Comparison of ENCODE assay signal across 15 cellular contexts in the genomic region with DNA sequence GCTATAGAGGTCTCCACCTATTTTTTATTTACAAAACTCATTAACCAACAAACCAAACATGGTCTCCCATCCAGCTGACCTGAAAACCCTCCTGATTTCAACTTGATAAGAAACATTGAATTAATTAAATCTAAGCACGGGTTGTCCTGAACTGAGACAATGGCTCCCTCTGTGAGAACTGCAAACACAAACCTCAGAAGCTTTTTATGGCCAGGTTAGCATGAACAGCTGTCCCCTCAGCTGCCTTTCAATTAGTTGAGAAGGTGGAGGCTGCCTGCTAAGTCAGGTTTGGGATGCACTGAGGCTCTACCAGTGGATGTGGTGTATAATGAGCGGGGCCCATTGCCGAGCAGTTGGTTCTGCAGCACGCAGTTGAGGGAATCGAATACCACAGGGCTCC.
DNase-seq lines count a peak whose midpoint lies in the region; ATAC-seq, FAIRE-seq and TF ChIP-seq lines count a peak whose summit lies in the region.
"Had no signal": no experiment of that assay in that cellular context is flagged by ENCODE, and none has a peak within 500 bp of the region (broad histone marks: within the 10 kb centered on the region; RNA-seq: fewer than 3 reads in every experiment).

No MANE protein-coding gene starts in this region.

- H2BK15ac ChIP-seq in H1 (ENCODE audit: low read length): no peak overlapping the region

- H3K9me3 ChIP-seq in H1 (ENCODE audit: insufficient read depth in 2 of 2, low read depth in 1 of 2, low read length in 1 of 2): no peaks in the 10 kb centered on the region
- H3K9me3 ChIP-seq: BE2C, HAP-1 had no signal

- H3K36me3 Mint-ChIP-seq in activated CD4-positive, alpha-beta T cell treated with anti-CD3 and anti-CD28 coated beads, Interleukin-2, amount 10 ng/mL, durations not matched to agents 7 days and 5 days (ENCODE audit: low read depth): no peaks in the 10 kb centered on the region
- H3K36me3 Mint-ChIP-seq: CD4-positive, alpha-beta memory T cell had no signal

- H3K23me2 ChIP-seq in H1 (ENCODE audit: low read depth, low read length): no peaks in the 10 kb centered on the region

- no peak overlapping the region for H2BK120ac ChIP-seq in H1 (replicated peaks; ENCODE audit: low read depth, low read length)

- no peak overlapping the region for H3K4me3 Mint-ChIP-seq in activated CD4-positive, alpha-beta T cell treated with anti-CD3 and anti-CD28 coated beads, Interleukin-2, amount 10 ng/mL, durations not matched to agents 7 days and 5 days
- H3K4me3 Mint-ChIP-seq: CD4-positive, alpha-beta memory T cell had no signal

- no peak for ATAC-seq in GM18873 (IDR thresholded peaks at IDR 0.05; ENCODE audit: low FRiP score, unreplicated experiment)

- no peak overlapping the region for H2BK5ac ChIP-seq in H1 (ENCODE audit: low read depth, low read length)

- no peak for TF ChIP-seq EP300 in H1 (IDR thresholded peaks at IDR 0.05; ENCODE audit: borderline replicate concordance in 1 of 2, low read depth in 2 of 2, low read length in 2 of 2)

- H2AK5ac ChIP-seq in H1 (ENCODE audit: low read depth, low read length): no peak overlapping the region

- H3K27me3 ChIP-seq in H1 (replicated peaks in 1 of 4; ENCODE audit: control insufficient read depth in 3 of 4, extremely low read depth in 1 of 4, insufficient read depth in 3 of 4, low read length in 3 of 4): no peaks in the 10 kb centered on the region
- H3K27me3 ChIP-seq: BE2C had no signal

- no peaks in the 10 kb centered on the region for H3K4me1 Mint-ChIP-seq in activated CD4-positive, alpha-beta T cell treated with anti-CD3 and anti-CD28 coated beads, Interleukin-2, amount 10 ng/mL, durations not matched to agents 7 days and 5 days
- H3K4me1 Mint-ChIP-seq: CD4-positive, alpha-beta memory T cell had no signal

- no peak overlapping the region for H3K18ac ChIP-seq in H1 (ENCODE audit: extremely low read depth, low read length)

- H3K4me1 ChIP-seq in H1 (replicated peaks in 1 of 4; ENCODE audit: control insufficient read depth in 3 of 4, insufficient read depth in 4 of 4, low read length in 3 of 4): peaks cover 0 to 18% (median 10%) of the 10 kb centered on the region in 4 experiments; a peak in 5 of 7 replicates
- H3K4me1 ChIP-seq: BE2C, HAP-1 had no signal

- H3K9ac ChIP-seq in H1 (replicated peaks in 1 of 4; ENCODE audit: extremely low read depth in 1 of 4, low read depth in 3 of 4, low read length in 3 of 4): no peak overlapping the region

- H3K27ac Mint-ChIP-seq in activated CD4-positive, alpha-beta T cell treated with anti-CD3 and anti-CD28 coated beads, Interleukin-2, amount 10 ng/mL, durations not matched to agents 7 days and 5 days: no peak overlapping the region
- H3K27ac Mint-ChIP-seq: CD4-positive, alpha-beta memory T cell had no signal

- no peak overlapping the region for H4K91ac ChIP-seq in H1 (replicated peaks; ENCODE audit: insufficient read length, low read length)

- no peak overlapping the region for H2BK20ac ChIP-seq in H1 (ENCODE audit: low read length)

- no peak overlapping the region for H3K23ac ChIP-seq in H1 (ENCODE audit: insufficient read length)

- TF ChIP-seq POLR2A in H1 (IDR thresholded peaks at IDR 0.05; ENCODE audit: control extremely low read depth in 1 of 2, low read depth in 2 of 2, low read length in 2 of 2): no peak

- no peaks in the 10 kb centered on the region for H3K9me3 Mint-ChIP-seq in activated CD4-positive, alpha-beta T cell treated with anti-CD3 and anti-CD28 coated beads, Interleukin-2, amount 10 ng/mL, durations not matched to agents 7 days and 5 days

- WGBS in H1 (ENCODE audit: extremely low coverage in 1 of 2, insufficient coverage in 1 of 2, insufficient read length in 1 of 2, insufficient replicate concordance in 2 of 2, low coverage in 1 of 2, low lambda C conversion rate in 2 of 2, missing lambda C conversion rate in 1 of 2), 2 experiments: 92% methylated on average over 4 of the region's 5 CpGs; no CpG with 5 or more reads in 1 of the 2 experiments

- H3K36me3 ChIP-seq in H1 (ENCODE audit: control insufficient read depth in 2 of 4, insufficient read depth in 4 of 4, low read length in 3 of 4): no peaks in the 10 kb centered on the region; a peak in 1 of 8 replicates
- H3K36me3 ChIP-seq: BE2C, HAP-1 had no signal

- CTCF ChIA-PET in H1 (lab: Charles Lee; ENCODE audit: partially characterized antibody): interaction anchor here (1.7 kb wide), 1 partner anchor 20 kb away, joined by 7 read pairs; no protein-coding TSS in a partner anchor
- CTCF ChIA-PET in activated CD4-positive, alpha-beta T cell treated with anti-CD3 and anti-CD28 coated beads, Interleukin-2, amount 10 ng/mL, durations not matched to agents 7 days and 5 days (lab: Charles Lee): no interaction called here

- no peak overlapping the region for H4K5ac ChIP-seq in H1 (ENCODE audit: insufficient read length, low read depth, low read length)

- no peaks in the 10 kb centered on the region for H3K79me2 ChIP-seq in H1 (ENCODE audit: control insufficient read depth in 1 of 2, insufficient read depth in 2 of 2, low read length in 2 of 2)

- POLR2A ChIA-PET in H1 (lab: Charles Lee; ENCODE audit: partially characterized antibody): no interaction called here
- POLR2A ChIA-PET in activated CD4-positive, alpha-beta T cell treated with anti-CD3 and anti-CD28 coated beads, Interleukin-2, amount 10 ng/mL, durations not matched to agents 7 days and 5 days (lab: Charles Lee): no interaction called here

- peak overlapping the region; percentile 4; the same call in 1 of the 2 replicates for H2BK12ac ChIP-seq in H1 (ENCODE audit: low read depth, low read length)

- no peak overlapping the region for H3K4me3 ChIP-seq in H1 (ENCODE audit: extremely low read depth in 1 of 4, insufficient read depth in 2 of 4, low read depth in 3 of 4, low read length in 4 of 4)
- H3K4me3 ChIP-seq: HAP-1 had no signal

- H3K14ac ChIP-seq in H1 (ENCODE audit: insufficient read length): no peak overlapping the region

- no peak overlapping the region for H3K4me2 ChIP-seq in H1 (ENCODE audit: insufficient read depth in 1 of 2, low read depth in 2 of 2, low read length in 2 of 2)

- TF ChIP-seq CTCF in H1 (IDR thresholded peaks at IDR 0.05; ENCODE audit: control extremely low read depth in 1 of 3, insufficient read depth in 1 of 3, low read depth in 1 of 3, low read length in 3 of 3): no peak

- peak; percentile 81 for DNase-seq in DMS153 (lab: John Stamatoyannopoulos, UW)
- DNase-seq in NCI-H2081 (lab: John Stamatoyannopoulos, UW): peak; percentile 27 to 78
- DNase-seq in NCI-H526 treated with DMSO at 0.1 percent for 48 hours (lab: John Stamatoyannopoulos, UW): peak; percentile 93
- DNase-seq in H1 (ENCODE audit: low read depth in 1 of 2, low spot score in 2 of 2): no peak
- no peak for DNase-seq in NCI-H82 treated with DMSO at 0.1 percent for 48 hours (lab: John Stamatoyannopoulos, UW; ENCODE audit: unreplicated experiment)
- DNase-seq in activated CD4-positive, alpha-beta T cell treated with anti-CD3 and anti-CD28 coated beads, Interleukin-2, amount 10 ng/mL, durations not matched to agents 7 days and 5 days: no peak
- DNase-seq: BE2C; CD4-positive, alpha-beta memory T cell; IMR-90; Kasumi-1; NCI-H1436; RPMI8226; T-helper 9 cell had no signal

- H3K27me3 Mint-ChIP-seq in activated CD4-positive, alpha-beta T cell treated with anti-CD3 and anti-CD28 coated beads, Interleukin-2, amount 10 ng/mL, durations not matched to agents 7 days and 5 days: no peaks in the 10 kb centered on the region
- H3K27me3 Mint-ChIP-seq: CD4-positive, alpha-beta memory T cell had no signal

- no peak overlapping the region; the same call in 1 of the 2 replicates for H4K8ac ChIP-seq in H1 (ENCODE audit: extremely low read depth, insufficient read depth, low read length)

- no peak for FAIRE-seq in H1 (lab: Jason Lieb, UNC)

- no peaks in the 10 kb centered on the region for H4K20me1 ChIP-seq in H1 (replicated peaks in 1 of 2; ENCODE audit: control insufficient read depth in 1 of 2, insufficient read depth in 2 of 2, low read length in 2 of 2)

- no peak for TF ChIP-seq RAD21 in H1 (IDR thresholded peaks at IDR 0.05 in 1 of 2, conservative IDR thresholded peaks at IDR 0.05 in 1 of 2; ENCODE audit: low read depth in 2 of 2, low read length in 2 of 2)

- H2AFZ ChIP-seq in H1 (ENCODE audit: low read length): no peak overlapping the region

- no peak overlapping the region for H3K56ac ChIP-seq in H1 (replicated peaks; ENCODE audit: insufficient read length, low read depth, low read length)

- no peak overlapping the region for H3K4ac ChIP-seq in H1 (replicated peaks; ENCODE audit: insufficient read length, low read depth, low read length)

- H3K27ac ChIP-seq in H1 (ENCODE audit: low read depth, low read length): no peak overlapping the region

- no peaks in the 10 kb centered on the region for H3K79me1 ChIP-seq in H1 (ENCODE audit: low read depth, low read length)

TF ChIP-seq in H1, 55 proteins besides CTCF, POLR2A, EP300 and RAD21:
- TF ChIP-seq SIRT6 (IDR thresholded peaks at IDR 0.05; ENCODE audit: low read length) (no peak), JUN (IDR thresholded peaks at IDR 0.05; ENCODE audit: low read depth, low read length) (no peak), EZH2 (IDR thresholded peaks at IDR 0.05; ENCODE audit: low read depth, low read length, severe bottlenecking) (no peak), NRF1 (IDR thresholded peaks at IDR 0.05; ENCODE audit: low read depth, low read length) (no peak), HDAC2 (IDR thresholded peaks at IDR 0.05; ENCODE audit: borderline replicate concordance in 1 of 2, low read depth in 2 of 2, low read length in 2 of 2) (no peak), MAFK (IDR thresholded peaks at IDR 0.05; ENCODE audit: low read depth, low read length) (no peak), RXRA (IDR thresholded peaks at IDR 0.05; ENCODE audit: insufficient read depth, low read depth, low read length) (no peak), JUND (IDR thresholded peaks at IDR 0.05; ENCODE audit: low read length) (no peak), RFX5 (IDR thresholded peaks at IDR 0.05; ENCODE audit: borderline replicate concordance, low read depth, low read length) (no peak), FOSL1 (IDR thresholded peaks at IDR 0.05; ENCODE audit: insufficient read depth, low read depth, low read length) (no peak), PHF8 (conservative IDR thresholded peaks at IDR 0.05; ENCODE audit: low read depth, low read length) (no peak), MAX (IDR thresholded peaks at IDR 0.05) (no peak)
- TF ChIP-seq, protein P1, sequence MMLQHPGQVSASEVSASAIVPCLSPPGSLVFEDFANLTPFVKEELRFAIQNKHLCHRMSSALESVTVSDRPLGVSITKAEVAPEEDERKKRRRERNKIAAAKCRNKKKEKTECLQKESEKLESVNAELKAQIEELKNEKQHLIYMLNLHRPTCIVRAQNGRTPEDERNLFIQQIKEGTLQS (IDR thresholded peaks at IDR 0.05; ENCODE audit: insufficient read depth, low read depth, low read length): no peak

Comparison
In these comparisons a context has a peak if more than half of its experiments do, and no peak if none do; other contexts are left out.
1. DNase-seq: peak in DMS153 (single experiment), NCI-H2081 (2 of 2) and NCI-H526 treated with DMSO at 0.1 percent for 48 hours (single experiment); none in H1 (0 of 2), NCI-H82 treated with DMSO at 0.1 percent for 48 hours (single experiment) and activated CD4-positive, alpha-beta T cell treated with anti-CD3 and anti-CD28 coated beads, Interleukin-2, amount 10 ng/mL, durations not matched to agents 7 days and 5 days (single experiment).